10 cellular contexts compared by ENCODE assay signal in the genomic region with DNA sequence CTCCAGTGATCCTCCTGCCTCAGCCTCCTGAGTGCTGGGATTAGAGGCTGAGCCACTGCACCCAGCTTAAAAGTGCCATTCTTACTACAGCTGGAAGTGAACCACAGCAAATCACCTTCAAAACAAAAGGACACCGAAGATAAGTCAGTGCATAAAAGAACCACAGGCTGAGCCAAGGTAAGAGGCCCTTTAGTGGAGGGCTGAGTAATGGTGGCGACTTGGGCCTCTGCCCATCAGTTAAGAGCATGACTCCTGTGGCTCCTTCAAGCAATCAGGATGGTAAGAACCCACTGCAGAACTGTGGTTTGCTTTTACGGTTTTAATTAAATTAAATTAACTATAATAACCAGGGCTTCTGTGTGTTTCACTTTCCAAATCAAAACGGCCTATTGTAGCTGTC.
DNase-seq lines count a peak whose midpoint lies in the region; ATAC-seq and TF ChIP-seq lines count a peak whose summit lies in the region.
"Had no signal": no experiment of that assay in that cellular context is flagged by ENCODE, and none has a peak within 500 bp of the region (broad histone marks: within the 10 kb centered on the region; RNA-seq: fewer than 3 reads in every experiment).

No MANE protein-coding gene starts in this region.

- no peak overlapping the region for H3K4me3 ChIP-seq in cardiac fibroblast (replicated peaks in 1 of 2; ENCODE audit: low read depth in 2 of 2, low read length in 2 of 2)
- H3K4me3 ChIP-seq in retinal pigment epithelial cell (ENCODE audit: low read length), result no peak overlapping the region
- H3K4me3 ChIP-seq: SK-N-MC, upper lobe of left lung had no signal

- TF ChIP-seq CTCF in cardiac fibroblast (IDR thresholded peaks at IDR 0.05; ENCODE audit: low read depth, low read length), result no peak
- no peak for TF ChIP-seq CTCF in retinal pigment epithelial cell (conservative IDR thresholded peaks at IDR 0.05; ENCODE audit: low read depth, low read length)

- no peak overlapping the region for H3K27ac Mint-ChIP-seq in T-helper 2 cell treated with Interferon-gamma antibody and Interleukin-4, amounts not matched to agents 5 μg/mL and 100 μg/mL, for 36 hours

- H3K36me3 Mint-ChIP-seq in T-helper 2 cell treated with Interferon-gamma antibody and Interleukin-4, amounts not matched to agents 5 μg/mL and 100 μg/mL, for 36 hours (ENCODE audit: low read depth), result no peaks in the 10 kb centered on the region

- DNase-seq in T-helper 2 cell (peak in 3 of 5 experiments; percentile 18 to 72 (median 68)), OCI-M1 (lab: John Stamatoyannopoulos, UW) (peak; percentile 85), cardiac fibroblast (ENCODE audit: low read depth in 2 of 2) (peak; percentile 54 to 68), retinal pigment epithelial cell (ENCODE audit: low read depth) (peak; percentile 68), T-helper 1 cell (no peak), NCI-H524 treated with DMSO at 0.1 percent for 48 hours (lab: John Stamatoyannopoulos, UW) (no peak)
- no peak for DNase-seq in T-helper 2 cell treated with Interferon-gamma antibody and Interleukin-4, amounts not matched to agents 5 μg/mL and 100 μg/mL, for 36 hours (ENCODE audit: low spot score)

- no peak for ATAC-seq in HG03045 (IDR thresholded peaks at IDR 0.05; ENCODE audit: unreplicated experiment)

- H3K27me3 Mint-ChIP-seq in T-helper 2 cell treated with Interferon-gamma antibody and Interleukin-4, amounts not matched to agents 5 μg/mL and 100 μg/mL, for 36 hours (ENCODE audit: low read depth), result peaks cover 23% of the 10 kb centered on the region

- H3K4me1 Mint-ChIP-seq in T-helper 2 cell treated with Interferon-gamma antibody and Interleukin-4, amounts not matched to agents 5 μg/mL and 100 μg/mL, for 36 hours (ENCODE audit: low read depth), result no peaks in the 10 kb centered on the region

- H3K4me3 Mint-ChIP-seq in T-helper 2 cell treated with Interferon-gamma antibody and Interleukin-4, amounts not matched to agents 5 μg/mL and 100 μg/mL, for 36 hours, result no peak overlapping the region

- no peaks in the 10 kb centered on the region for H3K9me3 Mint-ChIP-seq in T-helper 2 cell treated with Interferon-gamma antibody and Interleukin-4, amounts not matched to agents 5 μg/mL and 100 μg/mL, for 36 hours

Comparison
In these comparisons a context has a peak if more than half of its experiments do, and no peak if none do; other contexts are left out.
1. DNase-seq: peak in T-helper 2 cell (3 of 5), OCI-M1 (single experiment), cardiac fibroblast (2 of 2) and retinal pigment epithelial cell (single experiment); none in T-helper 2 cell treated with Interferon-gamma antibody and Interleukin-4, amounts not matched to agents 5 μg/mL and 100 μg/mL, for 36 hours (single experiment), T-helper 1 cell (0 of 5) and NCI-H524 treated with DMSO at 0.1 percent for 48 hours (single experiment).